Comparison of ENCODE assay signal across 1 cellular context in the genomic region with DNA sequence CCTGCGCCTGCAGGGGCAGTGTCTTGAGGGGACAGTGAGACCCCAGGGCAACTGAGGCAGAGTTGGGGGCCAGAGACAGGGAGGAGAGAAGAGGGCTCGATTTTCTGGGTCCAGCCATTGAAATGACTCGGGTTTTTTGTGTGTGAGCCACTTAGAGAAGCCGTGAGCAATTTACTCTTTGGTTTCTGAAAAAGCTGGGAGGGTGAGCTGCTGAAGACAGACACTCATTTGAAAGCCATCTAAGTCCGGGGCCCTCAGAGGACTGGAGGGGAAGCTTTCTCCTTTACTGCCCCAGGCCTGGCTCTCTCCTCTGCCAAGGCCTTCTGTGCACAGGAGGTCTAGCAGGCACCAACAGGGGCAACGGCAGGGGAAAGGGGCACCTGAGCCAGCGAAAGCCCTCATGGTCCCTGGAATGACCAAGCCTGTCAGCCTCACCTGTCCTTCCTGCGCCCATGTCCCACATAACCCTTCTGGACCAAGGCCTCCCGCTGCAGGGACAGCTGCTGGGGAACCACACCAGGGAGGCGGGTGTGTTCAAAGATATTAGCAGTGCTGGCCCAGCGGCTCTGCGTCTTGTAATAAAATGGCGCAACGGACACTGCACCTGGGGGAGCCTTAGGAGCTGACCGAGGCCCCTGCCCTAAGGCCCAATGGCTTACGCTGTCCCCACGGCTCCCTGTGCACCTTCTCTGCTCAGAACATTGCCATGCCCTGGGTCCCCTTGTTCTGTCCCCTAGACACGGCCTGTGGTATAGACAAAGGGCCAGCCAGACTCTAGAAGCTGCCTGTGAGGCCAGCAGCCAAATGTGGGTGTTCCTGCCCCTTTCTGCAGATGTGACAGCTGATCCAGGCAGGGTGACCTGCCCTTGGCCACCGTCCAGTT.
TF ChIP-seq lines count a peak whose summit lies in the region.

No MANE protein-coding gene starts in this region.

TF ChIP-seq in HepG2, 621 proteins besides CTCF, POLR2A, EP300 and RAD21:
- TF ChIP-seq POLR2G (IDR thresholded peaks at IDR 0.05; ENCODE audit: low read depth, low read length) = 0 out of 2 replicates have a peak, but pooled peaks have one; percentile 2
- TF ChIP-seq, protein P1, sequence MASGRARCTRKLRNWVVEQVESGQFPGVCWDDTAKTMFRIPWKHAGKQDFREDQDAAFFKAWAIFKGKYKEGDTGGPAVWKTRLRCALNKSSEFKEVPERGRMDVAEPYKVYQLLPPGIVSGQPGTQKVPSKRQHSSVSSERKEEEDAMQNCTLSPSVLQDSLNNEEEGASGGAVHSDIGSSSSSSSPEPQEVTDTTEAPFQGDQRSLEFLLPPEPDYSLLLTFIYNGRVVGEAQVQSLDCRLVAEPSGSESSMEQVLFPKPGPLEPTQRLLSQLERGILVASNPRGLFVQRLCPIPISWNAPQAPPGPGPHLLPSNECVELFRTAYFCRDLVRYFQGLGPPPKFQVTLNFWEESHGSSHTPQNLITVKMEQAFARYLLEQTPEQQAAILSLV (CRISPR knock-in tag; IDR thresholded peaks at IDR 0.05; ENCODE audit: borderline replicate concordance) = no peak
- no peak for TF ChIP-seq ZNF672 (CRISPR knock-in tag; IDR thresholded peaks at IDR 0.05)
- no peak for TF ChIP-seq NR2F1 (CRISPR knock-in tag; IDR thresholded peaks at IDR 0.05)
- peak; percentile 50 for TF ChIP-seq RBM22 (optimal IDR thresholded peaks at IDR 0.05; ENCODE audit: low read length)
- no peak for TF ChIP-seq ZFP90 (CRISPR knock-in tag; IDR thresholded peaks at IDR 0.05; ENCODE audit: borderline replicate concordance)
- TF ChIP-seq ZMYM2 (CRISPR knock-in tag; IDR thresholded peaks at IDR 0.05) = no peak
- no peak for TF ChIP-seq SALL2 (CRISPR knock-in tag; IDR thresholded peaks at IDR 0.05)
- TF ChIP-seq ZNF577 (CRISPR knock-in tag; IDR thresholded peaks at IDR 0.05; ENCODE audit: borderline replicate concordance, low read depth) = no peak
- no peak for TF ChIP-seq ZNF160 (CRISPR knock-in tag; IDR thresholded peaks at IDR 0.05)
- TF ChIP-seq, protein P2, sequence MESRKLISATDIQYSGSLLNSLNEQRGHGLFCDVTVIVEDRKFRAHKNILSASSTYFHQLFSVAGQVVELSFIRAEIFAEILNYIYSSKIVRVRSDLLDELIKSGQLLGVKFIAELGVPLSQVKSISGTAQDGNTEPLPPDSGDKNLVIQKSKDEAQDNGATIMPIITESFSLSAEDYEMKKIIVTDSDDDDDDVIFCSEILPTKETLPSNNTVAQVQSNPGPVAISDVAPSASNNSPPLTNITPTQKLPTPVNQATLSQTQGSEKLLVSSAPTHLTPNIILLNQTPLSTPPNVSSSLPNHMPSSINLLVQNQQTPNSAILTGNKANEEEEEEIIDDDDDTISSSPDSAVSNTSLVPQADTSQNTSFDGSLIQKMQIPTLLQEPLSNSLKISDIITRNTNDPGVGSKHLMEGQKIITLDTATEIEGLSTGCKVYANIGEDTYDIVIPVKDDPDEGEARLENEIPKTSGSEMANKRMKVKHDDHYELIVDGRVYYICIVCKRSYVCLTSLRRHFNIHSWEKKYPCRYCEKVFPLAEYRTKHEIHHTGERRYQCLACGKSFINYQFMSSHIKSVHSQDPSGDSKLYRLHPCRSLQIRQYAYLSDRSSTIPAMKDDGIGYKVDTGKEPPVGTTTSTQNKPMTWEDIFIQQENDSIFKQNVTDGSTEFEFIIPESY (CRISPR knock-in tag; IDR thresholded peaks at IDR 0.05) = peak; percentile 44; the same call in 1 of the 2 replicates
- no peak for TF ChIP-seq NCOA2 (CRISPR knock-in tag; IDR thresholded peaks at IDR 0.05)
- TF ChIP-seq REXO4 (CRISPR knock-in tag; IDR thresholded peaks at IDR 0.05; ENCODE audit: borderline replicate concordance) = 0 out of 2 replicates have a peak, but pooled peaks have one; percentile 28
- TF ChIP-seq ZBTB3 (CRISPR knock-in tag; IDR thresholded peaks at IDR 0.05; ENCODE audit: borderline replicate concordance, low read depth) = no peak
- TF ChIP-seq, protein P3, sequence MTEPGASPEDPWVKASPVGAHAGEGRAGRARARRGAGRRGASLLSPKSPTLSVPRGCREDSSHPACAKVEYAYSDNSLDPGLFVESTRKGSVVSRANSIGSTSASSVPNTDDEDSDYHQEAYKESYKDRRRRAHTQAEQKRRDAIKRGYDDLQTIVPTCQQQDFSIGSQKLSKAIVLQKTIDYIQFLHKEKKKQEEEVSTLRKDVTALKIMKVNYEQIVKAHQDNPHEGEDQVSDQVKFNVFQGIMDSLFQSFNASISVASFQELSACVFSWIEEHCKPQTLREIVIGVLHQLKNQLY (CRISPR knock-in tag; IDR thresholded peaks at IDR 0.05) = no peak
- TF ChIP-seq MTA1 (CRISPR knock-in tag; IDR thresholded peaks at IDR 0.05; ENCODE audit: borderline replicate concordance) = peak; percentile 7; the same call in 1 of the 2 replicates
